ENCODE assay signal across 15 cellular contexts in the genomic region with DNA sequence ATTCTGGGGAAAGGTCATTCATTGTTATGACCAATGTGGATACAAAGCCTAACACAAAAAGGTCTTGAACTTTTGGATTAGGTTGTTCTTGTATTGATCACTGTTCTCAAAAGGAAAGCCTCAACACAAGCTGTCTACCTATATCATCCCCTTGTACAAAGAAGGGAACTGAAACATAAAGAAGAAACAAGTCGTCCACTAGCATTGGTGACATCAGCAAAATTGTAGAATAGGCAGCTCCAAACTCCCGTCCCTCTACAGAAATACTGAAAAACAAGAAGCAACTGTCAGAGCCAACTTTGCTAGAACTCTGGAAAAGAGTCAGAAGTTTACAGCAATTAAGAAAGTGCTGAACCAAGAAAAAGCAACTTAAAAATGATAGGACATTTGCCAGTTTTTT. TPM values are rescaled to one million over a fixed set of nuclear protein-coding genes. Genes with fewer than 3 reads are reported as not detected.
DNase-seq lines count a peak whose midpoint lies in the region; ATAC-seq, FAIRE-seq and TF ChIP-seq lines count a peak whose summit lies in the region.
"Had no signal": no experiment of that assay in that cellular context is flagged by ENCODE, and none has a peak within 500 bp of the region (broad histone marks: within the 10 kb centered on the region; RNA-seq: fewer than 3 reads in every experiment).

No MANE protein-coding gene starts in this region.

- no peak overlapping the region for H3K4me3 ChIP-seq in Caco-2 (ENCODE audit: low read depth, low read length)
- H3K4me3 ChIP-seq: skin epidermis, vagina had no signal

- H3K9me3 Mint-ChIP-seq in activated CD4-positive, alpha-beta memory T cell treated with anti-CD3 and anti-CD28 coated beads for 36 hours: peaks cover 11% of the 10 kb centered on the region
- peaks cover 12% of the 10 kb centered on the region for H3K9me3 Mint-ChIP-seq in Caco-2 (ENCODE audit: unreplicated experiment)

- no peak for TF ChIP-seq CTCF in Caco-2 (IDR thresholded peaks at IDR 0.05; ENCODE audit: insufficient read depth in 1 of 2, low read depth in 1 of 2, low read length in 1 of 2, severe bottlenecking in 1 of 2, unreplicated experiment in 1 of 2)

- intact Hi-C loops in activated CD4-positive, alpha-beta memory T cell treated with anti-CD3 and anti-CD28 coated beads for 36 hours (cut with micrococcal nuclease): no loop called here
- intact Hi-C loops in Caco-2 (cut with micrococcal nuclease; ENCODE audit: unreplicated experiment): no loop called here

- no peak for FAIRE-seq in RCC 7860 (lab: Jason Lieb, UNC)

- CTCF ChIA-PET in activated CD4-positive, alpha-beta memory T cell treated with anti-CD3 and anti-CD28 coated beads for 36 hours (lab: Charles Lee): no interaction called here
- CTCF ChIA-PET in Caco-2 (lab: Charles Lee): no interaction called here

- POLR2A ChIA-PET in activated CD4-positive, alpha-beta memory T cell treated with anti-CD3 and anti-CD28 coated beads for 36 hours (lab: Charles Lee): no interaction called here
- POLR2A ChIA-PET in Caco-2 (lab: Charles Lee): no interaction called here

- DNase-seq in globus pallidus (ENCODE audit: low spot score) (peak; percentile 21), epidermal melanocyte (ENCODE audit: insufficient read length, low spot score) (no peak), RCC 7860 (ENCODE audit: low spot score) (no peak), Caco-2 (no peak)
- no peak for DNase-seq in activated CD4-positive, alpha-beta memory T cell treated with anti-CD3 and anti-CD28 coated beads for 36 hours
- DNase-seq: CD4-positive, alpha-beta memory T cell; NCI-H2029; T1000 had no signal

- H3K9me3 ChIP-seq in Caco-2: peaks cover 6% of the 10 kb centered on the region
- H3K9me3 ChIP-seq: vagina had no signal

- peaks cover 4% of the 10 kb centered on the region for H3K27me3 Mint-ChIP-seq in activated CD4-positive, alpha-beta memory T cell treated with anti-CD3 and anti-CD28 coated beads for 36 hours
- peaks cover 3% of the 10 kb centered on the region for H3K27me3 Mint-ChIP-seq in Caco-2 (ENCODE audit: insufficient read depth, unreplicated experiment)

- peak; percentile 95 for ATAC-seq in GM18519 (IDR thresholded peaks at IDR 0.05; ENCODE audit: low FRiP score, unreplicated experiment)
- peak; percentile 85 for ATAC-seq in GM21515 (IDR thresholded peaks at IDR 0.05; ENCODE audit: unreplicated experiment)
- ATAC-seq in HG03280 (IDR thresholded peaks at IDR 0.05; ENCODE audit: unreplicated experiment): peak; percentile 59

- H3K36me3 Mint-ChIP-seq in activated CD4-positive, alpha-beta memory T cell treated with anti-CD3 and anti-CD28 coated beads for 36 hours: no peaks in the 10 kb centered on the region
- H3K36me3 Mint-ChIP-seq in Caco-2 (ENCODE audit: insufficient read depth, unreplicated experiment): no peaks in the 10 kb centered on the region
- H3K36me3 Mint-ChIP-seq: CD4-positive, alpha-beta memory T cell; IgD-negative memory B cell had no signal

- no peaks in the 10 kb centered on the region for H3K4me1 Mint-ChIP-seq in activated CD4-positive, alpha-beta memory T cell treated with anti-CD3 and anti-CD28 coated beads for 36 hours (ENCODE audit: low read depth)
- H3K4me1 Mint-ChIP-seq in Caco-2 (ENCODE audit: low read depth, unreplicated experiment): no peaks in the 10 kb centered on the region

- BruUV-seq in Caco-2 (replicated peaks; lab: Mats Ljungman, UMichigan): no TSS peak

- no peaks in the 10 kb centered on the region for H3K27me3 ChIP-seq in Caco-2 (replicated peaks; ENCODE audit: control insufficient read depth, insufficient read depth, low read length)
- H3K27me3 ChIP-seq: vagina had no signal

- H3K4me1 ChIP-seq in Caco-2: no peaks in the 10 kb centered on the region
- H3K4me1 ChIP-seq: vagina had no signal

- H3K27ac Mint-ChIP-seq in activated CD4-positive, alpha-beta memory T cell treated with anti-CD3 and anti-CD28 coated beads for 36 hours: no peak overlapping the region
- H3K27ac Mint-ChIP-seq in Caco-2 (ENCODE audit: unreplicated experiment): no peak overlapping the region
- H3K27ac Mint-ChIP-seq: CD4-positive, alpha-beta memory T cell; IgD-negative memory B cell had no signal

- no peaks in the 10 kb centered on the region; the same call in 1 of the 2 replicates for H3K36me3 ChIP-seq in Caco-2 (ENCODE audit: control insufficient read depth, insufficient read depth, low read length)
- H3K36me3 ChIP-seq: vagina had no signal

- H3K4me3 Mint-ChIP-seq in activated CD4-positive, alpha-beta memory T cell treated with anti-CD3 and anti-CD28 coated beads for 36 hours: no peak overlapping the region
- no peak overlapping the region for H3K4me3 Mint-ChIP-seq in Caco-2 (ENCODE audit: unreplicated experiment)
- H3K4me3 Mint-ChIP-seq: IgD-negative memory B cell had no signal

RNA-seq across cellular contexts. Expression of a gene that starts 7.5 kb away (rescaled TPM):
- under 1 TPM; 0.36 to 0.39 TPM for total RNA-seq in activated CD4-positive, alpha-beta memory T cell treated with anti-CD3 and anti-CD28 coated beads for 36 hours
- not detected in 2 replicates for total RNA-seq in Caco-2 (2022)
- total RNA-seq: glomerular endothelial cell, vagina had no signal
